In genomic region chr10:121615862-121616261, GRCh38 we compare ENCODE assay signal across 24 cellular contexts. TPM values are rescaled to one million over a fixed set of nuclear protein-coding genes. Genes with fewer than 3 reads are reported as not detected.
"Had no signal": no experiment of that assay in that cellular context is flagged by ENCODE, and none has a peak within 500 bp of the region (broad histone marks: within the 10 kb centered on the region; RNA-seq: fewer than 3 reads in every experiment).

No MANE protein-coding gene starts in this region.

- H3K4me3 ChIP-seq: coronary artery, gastroesophageal sphincter, lung, mucosa of descending colon, smooth muscle cell, thoracic aorta, vagina had no signal

- H3K9me3 ChIP-seq: mucosa of descending colon, neutrophil, thoracic aorta, vagina had no signal

- H3K36me3 ChIP-seq: gastroesophageal sphincter, neutrophil, thoracic aorta, vagina had no signal

- ATAC-seq: activated CD4-positive, alpha-beta T cell treated with anti-CD3 and anti-CD28 coated beads for 36 hours; activated naive CD4-positive, alpha-beta T cell treated with anti-CD3 and anti-CD28 coated beads, Interleukin-2, amount 50 U/mL, for 72 hours; activated T-cell treated with anti-CD3 and anti-CD28 coated beads, Interleukin-2, amount 50 U/mL, for 72 hours; effector memory CD8-positive, alpha-beta T cell; gastroesophageal sphincter; natural killer cell treated with Interleukin-12 subunit alpha and Interleukin-12 subunit beta and Interleukin-15 and Interleukin-18, amount 100 ng/mL, for 72 hours had no signal

- H3K27me3 ChIP-seq: gastroesophageal sphincter, vagina had no signal

- H3K27ac ChIP-seq: coronary artery, gastroesophageal sphincter, neutrophil, thoracic aorta, vagina had no signal

- H3K4me1 ChIP-seq: gastroesophageal sphincter, vagina had no signal

- DNase-seq: activated B cell treated with CpG ODN at 0.5 μM for 24 hours; activated CD4-positive, alpha-beta T cell treated with anti-CD3 and anti-CD28 coated beads for 36 hours; activated naive CD4-positive, alpha-beta T cell; activated T-cell treated with anti-CD3 and anti-CD28 coated beads for 4 hours; activated T-cell treated with anti-CD3 and anti-CD28 coated beads, Interleukin-2, amount 50 U/mL, for 72 hours; anterior cingulate cortex; effector memory CD8-positive, alpha-beta T cell; erythroblast; hippocampal formation; kidney; stimulated activated CD4-positive, alpha-beta T cell treated with anti-CD3 and anti-CD28 coated beads, Interleukin-15, amount 100 ng/mL, for 24 hours; stimulated activated naive CD4-positive, alpha-beta T cell treated with Interleukin-2 at 50 U/mL for 16 hours; T-helper 1 cell had no signal

RNA-seq across cellular contexts. Expression of gene FGFR2, which starts 17.6 kb away (rescaled TPM):
- total RNA-seq: activated B cell treated with CpG ODN at 0.5 μM for 24 hours; activated CD4-positive, alpha-beta T cell treated with anti-CD3 and anti-CD28 coated beads for 36 hours; activated naive CD4-positive, alpha-beta T cell treated with anti-CD3 and anti-CD28 coated beads, Interleukin-2, amount 50 U/mL, for 72 hours; activated T-cell treated with anti-CD3 and anti-CD28 coated beads, Interleukin-2, amount 50 U/mL, for 72 hours; myocyte had no signal
